26 cellular contexts compared by ENCODE assay signal in the genomic region with DNA sequence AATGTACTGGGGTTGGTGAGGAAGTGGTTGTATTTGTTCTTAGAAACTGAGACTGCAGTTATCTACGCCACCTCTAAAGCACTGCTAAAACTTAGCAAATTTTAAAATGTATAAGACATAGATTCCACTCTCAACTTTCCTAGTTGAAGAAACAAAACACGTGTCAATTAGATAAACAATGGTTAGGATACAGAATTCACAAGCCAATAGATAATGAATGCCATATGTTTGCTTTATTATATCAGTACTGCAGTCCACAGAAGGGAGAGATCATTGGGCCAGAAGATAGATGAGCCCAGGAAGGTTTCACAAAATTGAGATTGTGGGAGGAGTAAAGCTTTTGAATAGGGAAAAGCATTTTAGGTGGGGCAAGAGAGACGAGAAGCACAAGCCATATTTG. TPM values are rescaled to one million over a fixed set of nuclear protein-coding genes. Genes with fewer than 3 reads are reported as not detected.
A peak's percentile ranks its signal among the peaks of the same experiment; 100 is the strongest.
DNase-seq lines count a peak whose midpoint lies in the region; ATAC-seq, FAIRE-seq and TF ChIP-seq lines count a peak whose summit lies in the region.
"Had no signal": no experiment of that assay in that cellular context is flagged by ENCODE, and none has a peak within 500 bp of the region (broad histone marks: within the 10 kb centered on the region; RNA-seq: fewer than 3 reads in every experiment).

No MANE protein-coding gene starts in this region.

- H2BK120ac ChIP-seq in H1 (replicated peaks; ENCODE audit: low read depth, low read length) = no peak overlapping the region

- no peak overlapping the region for H3K56ac ChIP-seq in H1 (replicated peaks; ENCODE audit: insufficient read length, low read depth, low read length)

- H2BK5ac ChIP-seq in H1 (ENCODE audit: low read depth, low read length) = no peak overlapping the region

- peaks cover 8 to 87% (median 34%) of the 10 kb centered on the region in 4 experiments for H3K36me3 ChIP-seq in H1 (ENCODE audit: control insufficient read depth in 2 of 4, insufficient read depth in 4 of 4, low read length in 3 of 4)
- peaks cover 74% of the 10 kb centered on the region for H3K36me3 ChIP-seq in neutrophil

- H2BK12ac ChIP-seq in H1 (ENCODE audit: low read depth, low read length) = no peak overlapping the region

- no peak overlapping the region for H4K91ac ChIP-seq in H1 (replicated peaks; ENCODE audit: insufficient read length, low read length)

- H2BK15ac ChIP-seq in H1 (ENCODE audit: low read length) = no peak overlapping the region

- TF ChIP-seq POLR2A in H1 (IDR thresholded peaks at IDR 0.05; ENCODE audit: control extremely low read depth in 1 of 2, low read depth in 2 of 2, low read length in 2 of 2) = no peak

- H3K4me2 ChIP-seq in H1 (ENCODE audit: insufficient read depth in 1 of 2, low read depth in 2 of 2, low read length in 2 of 2) = no peak overlapping the region
- H3K4me2 ChIP-seq: A549, GM23338 had no signal

- no peak overlapping the region for H3K18ac ChIP-seq in H1 (ENCODE audit: extremely low read depth, low read length)

- no peak overlapping the region for H3K4me3 Mint-ChIP-seq in activated T-cell treated with anti-CD3 and anti-CD28 coated beads, Interleukin-2, amount 50 U/mL, for 72 hours
- H3K4me3 Mint-ChIP-seq in activated T-helper 2 cell treated with anti-CD3 and anti-CD28 coated beads, Interferon-gamma antibody, Interleukin-2, Interleukin-4, amounts not matched to agents 10 μg/mL and 5 μg/mL and 100 μg/mL, durations not matched to agents 14 hours and 24 hours and 36 hours (ENCODE audit: low read depth) = no peak overlapping the region
- H3K4me3 Mint-ChIP-seq in chondrocyte (ENCODE audit: unreplicated experiment) = no peak overlapping the region
- H3K4me3 Mint-ChIP-seq: CD4-positive, alpha-beta memory T cell; GM23338 had no signal

- H3K36me3 Mint-ChIP-seq in activated T-cell treated with anti-CD3 and anti-CD28 coated beads, Interleukin-2, amount 50 U/mL, for 72 hours (ENCODE audit: insufficient read depth in 2 of 2) = peaks cover 11 to 31% of the 10 kb centered on the region in 2 donors
- H3K36me3 Mint-ChIP-seq in activated T-helper 2 cell treated with anti-CD3 and anti-CD28 coated beads, Interferon-gamma antibody, Interleukin-2, Interleukin-4, amounts not matched to agents 10 μg/mL and 5 μg/mL and 100 μg/mL, durations not matched to agents 14 hours and 24 hours and 36 hours (ENCODE audit: low read depth) = peaks cover 73% of the 10 kb centered on the region
- H3K36me3 Mint-ChIP-seq in chondrocyte (ENCODE audit: low read depth) = peaks cover 28% of the 10 kb centered on the region

- TF ChIP-seq EP300 in H1 (IDR thresholded peaks at IDR 0.05; ENCODE audit: borderline replicate concordance in 1 of 2, low read depth in 2 of 2, low read length in 2 of 2) = no peak

- no peak overlapping the region for H3K23ac ChIP-seq in H1 (ENCODE audit: insufficient read length)

- ATAC-seq in activated T-cell treated with anti-CD3 and anti-CD28 coated beads, Interleukin-2, amount 50 U/mL, for 72 hours (replicated peaks in 1 of 2) = no peak
- no peak for ATAC-seq in GM21717 (IDR thresholded peaks at IDR 0.05; ENCODE audit: unreplicated experiment)
- ATAC-seq: A549, GM23338, Panc1 had no signal

- 97% methylated on average over 3 of the region's 3 CpGs; no CpG with 5 or more reads in 1 of the 2 experiments for WGBS in H1 (ENCODE audit: extremely low coverage in 1 of 2, insufficient coverage in 1 of 2, insufficient read length in 1 of 2, insufficient replicate concordance in 2 of 2, low coverage in 1 of 2, low lambda C conversion rate in 2 of 2, missing lambda C conversion rate in 1 of 2), 2 experiments

- no peak for DNase-seq in activated T-cell treated with anti-CD3 and anti-CD28 coated beads, Interleukin-2, amount 50 U/mL, for 72 hours
- no peak for DNase-seq in activated T-cell treated with anti-CD3 and anti-CD28 coated beads, Interleukin-2, amount 50 U/mL, for 1 hour
- DNase-seq in activated T-helper 2 cell treated with anti-CD3 and anti-CD28 coated beads, Interferon-gamma antibody, Interleukin-2, Interleukin-4, amounts not matched to agents 10 μg/mL and 5 μg/mL and 100 μg/mL, durations not matched to agents 14 hours and 24 hours and 36 hours (ENCODE audit: low spot score) = no peak
- no peak for DNase-seq in H1 (ENCODE audit: low read depth in 1 of 2, low spot score in 2 of 2)
- DNase-seq in chondrocyte (ENCODE audit: low spot score) = no peak
- DNase-seq: C1 segment of cervical spinal cord; CD4-positive, alpha-beta memory T cell; COR-L47; DMS53; KBM-7; MG63; NCI-H1694; NCI-H2029 treated with DMSO at 0.1 percent for 48 hours; NCI-H2227 treated with DMSO at 0.1 percent for 48 hours; NCI-H526 treated with DMSO at 0.1 percent for 48 hours; SHP77 had no signal

- no peak overlapping the region for H4K8ac ChIP-seq in H1 (ENCODE audit: extremely low read depth, insufficient read depth, low read length)

- CTCF ChIA-PET in H1 (lab: Charles Lee; ENCODE audit: partially characterized antibody) = interaction anchor here (1.5 to 1.6 kb wide), 2 partner anchors 8 to 131 kb away, joined by 3 to 4 read pairs; no protein-coding TSS in a partner anchor

- no peaks in the 10 kb centered on the region for H3K23me2 ChIP-seq in H1 (ENCODE audit: low read depth, low read length)

- no peak overlapping the region for H3K4ac ChIP-seq in H1 (replicated peaks; ENCODE audit: insufficient read length, low read depth, low read length)

- H3K9ac ChIP-seq in H1 (replicated peaks in 1 of 4; ENCODE audit: extremely low read depth in 1 of 4, low read depth in 3 of 4, low read length in 3 of 4) = no peak overlapping the region

- no peaks in the 10 kb centered on the region for H3K79me1 ChIP-seq in H1 (ENCODE audit: low read depth, low read length)

- no peak for TF ChIP-seq RAD21 in H1 (IDR thresholded peaks at IDR 0.05 in 1 of 2, conservative IDR thresholded peaks at IDR 0.05 in 1 of 2; ENCODE audit: low read depth in 2 of 2, low read length in 2 of 2)

- peak; percentile 19 for FAIRE-seq in H1 (lab: Jason Lieb, UNC)
- FAIRE-seq: A549, GM18507, HTR-8/SVneo had no signal

- H3K4me1 ChIP-seq in H1 (replicated peaks in 1 of 4; ENCODE audit: control insufficient read depth in 3 of 4, insufficient read depth in 4 of 4, low read length in 3 of 4) (no peaks in the 10 kb centered on the region), neutrophil (ENCODE audit: control insufficient read depth in 1 of 2, insufficient read depth in 1 of 2, low read depth in 1 of 2, low read length in 1 of 2) (peaks cover 6 to 7% of the 10 kb centered on the region in 2 experiments)
- H3K4me1 ChIP-seq: A549 had no signal

- no peaks in the 10 kb centered on the region for H3K9me3 ChIP-seq in H1 (ENCODE audit: insufficient read depth in 2 of 2, low read depth in 1 of 2, low read length in 1 of 2)
- no peaks in the 10 kb centered on the region for H3K9me3 ChIP-seq in neutrophil
- H3K9me3 ChIP-seq: A549, HAP-1, MG63 had no signal

- TF ChIP-seq CTCF in H1 (IDR thresholded peaks at IDR 0.05; ENCODE audit: control extremely low read depth in 1 of 3, insufficient read depth in 1 of 3, low read depth in 1 of 3, low read length in 3 of 3) (no peak), neutrophil (IDR thresholded peaks at IDR 0.05) (no peak), chondrocyte (IDR thresholded peaks at IDR 0.05) (no peak)

- H4K5ac ChIP-seq in H1 (ENCODE audit: insufficient read length, low read depth, low read length) = no peak overlapping the region

- no peaks in the 10 kb centered on the region for H3K27me3 Mint-ChIP-seq in activated T-cell treated with anti-CD3 and anti-CD28 coated beads, Interleukin-2, amount 50 U/mL, for 72 hours (ENCODE audit: low read depth)
- H3K27me3 Mint-ChIP-seq in activated T-helper 2 cell treated with anti-CD3 and anti-CD28 coated beads, Interferon-gamma antibody, Interleukin-2, Interleukin-4, amounts not matched to agents 10 μg/mL and 5 μg/mL and 100 μg/mL, durations not matched to agents 14 hours and 24 hours and 36 hours (ENCODE audit: low read depth) = no peaks in the 10 kb centered on the region
- no peaks in the 10 kb centered on the region for H3K27me3 Mint-ChIP-seq in chondrocyte (ENCODE audit: low read depth)
- H3K27me3 Mint-ChIP-seq: CD4-positive, alpha-beta memory T cell had no signal

- H3K27ac ChIP-seq in H1 (ENCODE audit: low read depth, low read length) = no peak overlapping the region
- peak overlapping the region; percentile 22 for H3K27ac ChIP-seq in neutrophil
- H3K27ac ChIP-seq: A549, RWPE1 had no signal

- no peak overlapping the region for H2BK20ac ChIP-seq in H1 (ENCODE audit: low read length)

- peaks cover 0 to 2% of the 10 kb centered on the region in 2 experiments for H4K20me1 ChIP-seq in H1 (replicated peaks in 1 of 2; ENCODE audit: control insufficient read depth in 1 of 2, insufficient read depth in 2 of 2, low read length in 2 of 2)

- POLR2A ChIA-PET in H1 (lab: Charles Lee; ENCODE audit: partially characterized antibody) = no interaction called here

- intact Hi-C loops in activated T-helper 2 cell treated with anti-CD3 and anti-CD28 coated beads, Interferon-gamma antibody, Interleukin-2, Interleukin-4, amounts not matched to agents 10 μg/mL and 5 μg/mL and 100 μg/mL, durations not matched to agents 14 hours and 24 hours and 36 hours (cut with micrococcal nuclease) = no loop called here

- no peak overlapping the region for H3K14ac ChIP-seq in H1 (ENCODE audit: insufficient read length)

- H3K4me3 ChIP-seq in H1 (ENCODE audit: extremely low read depth in 1 of 4, insufficient read depth in 2 of 4, low read depth in 3 of 4, low read length in 4 of 4) (no peak overlapping the region), neutrophil (ENCODE audit: low read depth in 1 of 2, low read length in 1 of 2) (no peak overlapping the region)
- H3K4me3 ChIP-seq: A549, GM23338, HAP-1, MG63 had no signal

- H3K27me3 ChIP-seq in H1 (replicated peaks in 1 of 4; ENCODE audit: control insufficient read depth in 3 of 4, extremely low read depth in 1 of 4, insufficient read depth in 3 of 4, low read length in 3 of 4) (no peaks in the 10 kb centered on the region), neutrophil (no peaks in the 10 kb centered on the region)
- H3K27me3 ChIP-seq: MG63 had no signal

- H3K4me1 Mint-ChIP-seq in activated T-cell treated with anti-CD3 and anti-CD28 coated beads, Interleukin-2, amount 50 U/mL, for 72 hours (ENCODE audit: low read depth) = no peaks in the 10 kb centered on the region
- peaks cover 20% of the 10 kb centered on the region for H3K4me1 Mint-ChIP-seq in activated T-helper 2 cell treated with anti-CD3 and anti-CD28 coated beads, Interferon-gamma antibody, Interleukin-2, Interleukin-4, amounts not matched to agents 10 μg/mL and 5 μg/mL and 100 μg/mL, durations not matched to agents 14 hours and 24 hours and 36 hours (ENCODE audit: low read depth)
- H3K4me1 Mint-ChIP-seq in chondrocyte (ENCODE audit: low read depth) = no peaks in the 10 kb centered on the region

- H3K9me3 Mint-ChIP-seq in activated T-cell treated with anti-CD3 and anti-CD28 coated beads, Interleukin-2, amount 50 U/mL, for 72 hours = no peaks in the 10 kb centered on the region
- no peaks in the 10 kb centered on the region for H3K9me3 Mint-ChIP-seq in activated T-helper 2 cell treated with anti-CD3 and anti-CD28 coated beads, Interferon-gamma antibody, Interleukin-2, Interleukin-4, amounts not matched to agents 10 μg/mL and 5 μg/mL and 100 μg/mL, durations not matched to agents 14 hours and 24 hours and 36 hours
- no peaks in the 10 kb centered on the region for H3K9me3 Mint-ChIP-seq in chondrocyte (ENCODE audit: low read depth)
- H3K9me3 Mint-ChIP-seq: CD4-positive, alpha-beta memory T cell; GM23338 had no signal

- no peak overlapping the region for H2AFZ ChIP-seq in H1 (ENCODE audit: low read length)
- H2AFZ ChIP-seq: GM23338 had no signal

- H3K27ac Mint-ChIP-seq in activated T-cell treated with anti-CD3 and anti-CD28 coated beads, Interleukin-2, amount 50 U/mL, for 72 hours = peak overlapping the region; percentile 15
- peak overlapping the region; percentile 14 for H3K27ac Mint-ChIP-seq in activated T-helper 2 cell treated with anti-CD3 and anti-CD28 coated beads, Interferon-gamma antibody, Interleukin-2, Interleukin-4, amounts not matched to agents 10 μg/mL and 5 μg/mL and 100 μg/mL, durations not matched to agents 14 hours and 24 hours and 36 hours
- no peak overlapping the region for H3K27ac Mint-ChIP-seq in chondrocyte (ENCODE audit: unreplicated experiment)
- H3K27ac Mint-ChIP-seq: GM23338 had no signal

- no peak overlapping the region for H2AK5ac ChIP-seq in H1 (ENCODE audit: low read depth, low read length)

- no peaks in the 10 kb centered on the region; a peak in 1 of 4 replicates for H3K79me2 ChIP-seq in H1 (ENCODE audit: control insufficient read depth in 1 of 2, insufficient read depth in 2 of 2, low read length in 2 of 2)

RNA-seq across cellular contexts. Expression of a gene that starts 14.3 kb away (rescaled TPM):
- 10 to 100 TPM; 37.4 to 45.5 TPM for total RNA-seq in activated T-cell treated with anti-CD3 and anti-CD28 coated beads, Interleukin-2, amount 50 U/mL, for 72 hours
- total RNA-seq in activated T-helper 2 cell treated with anti-CD3 and anti-CD28 coated beads, Interferon-gamma antibody, Interleukin-2, Interleukin-4, amounts not matched to agents 10 μg/mL and 5 μg/mL and 100 μg/mL, durations not matched to agents 14 hours and 24 hours and 36 hours = 76.7 and 84.0 TPM in 2 replicates
- total RNA-seq in H1 (2021; fragmentation: NEBNext Ultra II Directional; extraction: Animal tissue kit (Norgen Biotek cat#: 25700)) = 86.7 and 94.4 TPM in 2 replicates
- 72.5 and 86.6 TPM in 2 replicates for polyA plus RNA-seq in H1 (2011; rRNA removed)
- 51.6 TPM for polyA plus RNA-seq in H1 (2011; cell fraction: cytosol; rRNA removed)
- polyA plus RNA-seq in H1 (2011; cell fraction: nucleus; rRNA removed) = 54.2 TPM
- polyA plus RNA-seq in H1 (2012, experiment 1 of 2) = 32.0 to 50.1 TPM (median 41.5 TPM) in 4 replicates
- polyA plus RNA-seq in H1 (2012, experiment 2 of 2) = 13.5 TPM
- 88.9 TPM for polyA plus RNA-seq in H1 (2013, experiment 1 of 2)
- polyA plus RNA-seq in H1 (2013, experiment 2 of 2) = 111 TPM
- 250 and 322 TPM in 2 replicates for polyA minus RNA-seq in H1 (2011; rRNA and poly(A)+ RNA removed)
- polyA minus RNA-seq in H1 (2011; cell fraction: cytosol; rRNA and poly(A)+ RNA removed) = 84.2 TPM
- 100 TPM for polyA minus RNA-seq in H1 (2011; cell fraction: nucleus; rRNA and poly(A)+ RNA removed)
- total RNA-seq in chondrocyte = 49.9 to 53.1 TPM (median 50.8 TPM) in 3 replicates

RNA-seq across cellular contexts. Expression of a gene that starts 32.0 kb away (rescaled TPM):
- under 1 TPM; 0.19 to 0.24 TPM for total RNA-seq in activated T-cell treated with anti-CD3 and anti-CD28 coated beads, Interleukin-2, amount 50 U/mL, for 72 hours
- total RNA-seq in activated T-helper 2 cell treated with anti-CD3 and anti-CD28 coated beads, Interferon-gamma antibody, Interleukin-2, Interleukin-4, amounts not matched to agents 10 μg/mL and 5 μg/mL and 100 μg/mL, durations not matched to agents 14 hours and 24 hours and 36 hours = 0.11 and 0.18 TPM in 2 replicates
- total RNA-seq in H1 (2021; fragmentation: NEBNext Ultra II Directional; extraction: Animal tissue kit (Norgen Biotek cat#: 25700)) = 0.15 and 0.17 TPM in 2 replicates
- 0.06 TPM in 2 replicates for polyA plus RNA-seq in H1 (2011; rRNA removed)
- 0.08 TPM for polyA plus RNA-seq in H1 (2011; cell fraction: cytosol; rRNA removed)
- 0.31 TPM for polyA plus RNA-seq in H1 (2011; cell fraction: nucleus; rRNA removed)
- polyA plus RNA-seq in H1 (2012, experiment 1 of 2) = 0.04 to 0.17 TPM (median 0.09 TPM) in 4 replicates
- not detected for polyA plus RNA-seq in H1 (2012, experiment 2 of 2)
- 0.10 TPM for polyA plus RNA-seq in H1 (2013, experiment 1 of 2)
- 0.06 TPM for polyA plus RNA-seq in H1 (2013, experiment 2 of 2)
- 0.16 and 0.22 TPM in 2 replicates for polyA minus RNA-seq in H1 (2011; rRNA and poly(A)+ RNA removed)
- not detected for polyA minus RNA-seq in H1 (2011; cell fraction: cytosol; rRNA and poly(A)+ RNA removed)
- 0.30 TPM for polyA minus RNA-seq in H1 (2011; cell fraction: nucleus; rRNA and poly(A)+ RNA removed)
- total RNA-seq in chondrocyte = 0.10 to 0.24 TPM in 2 of 3 replicates, not detected in the other
- total RNA-seq: G401 had no signal
- polyA plus RNA-seq: CD4-positive, alpha-beta memory T cell had no signal

RNA-seq across cellular contexts. Expression of a gene that starts 40.8 kb away (rescaled TPM):
- 10 to 100 TPM; 45.5 to 47.8 TPM for total RNA-seq in activated T-cell treated with anti-CD3 and anti-CD28 coated beads, Interleukin-2, amount 50 U/mL, for 72 hours
- total RNA-seq in activated T-helper 2 cell treated with anti-CD3 and anti-CD28 coated beads, Interferon-gamma antibody, Interleukin-2, Interleukin-4, amounts not matched to agents 10 μg/mL and 5 μg/mL and 100 μg/mL, durations not matched to agents 14 hours and 24 hours and 36 hours = 49.9 and 51.7 TPM in 2 replicates
- 67.2 and 71.0 TPM in 2 replicates for total RNA-seq in H1 (2021; fragmentation: NEBNext Ultra II Directional; extraction: Animal tissue kit (Norgen Biotek cat#: 25700))
- polyA plus RNA-seq in H1 (2011; rRNA removed) = 33.1 and 41.2 TPM in 2 replicates
- 49.7 TPM for polyA plus RNA-seq in H1 (2011; cell fraction: cytosol; rRNA removed)
- polyA plus RNA-seq in H1 (2011; cell fraction: nucleus; rRNA removed) = 30.7 TPM
- 35.8 to 47.3 TPM (median 40.6 TPM) in 4 replicates for polyA plus RNA-seq in H1 (2012, experiment 1 of 2)
- polyA plus RNA-seq in H1 (2012, experiment 2 of 2) = 1.9 TPM
- polyA plus RNA-seq in H1 (2013, experiment 1 of 2) = 31.9 TPM
- 35.3 TPM for polyA plus RNA-seq in H1 (2013, experiment 2 of 2)
- polyA minus RNA-seq in H1 (2011; rRNA and poly(A)+ RNA removed) = 50.8 and 76.0 TPM in 2 replicates
- 59.6 TPM for polyA minus RNA-seq in H1 (2011; cell fraction: cytosol; rRNA and poly(A)+ RNA removed)
- polyA minus RNA-seq in H1 (2011; cell fraction: nucleus; rRNA and poly(A)+ RNA removed) = 73.7 TPM
- 44.6 to 49.0 TPM (median 47.9 TPM) in 3 replicates for total RNA-seq in chondrocyte
